9 cellular contexts compared by ENCODE assay signal in genomic region chr13:27005976-27006518, GRCh38.
A peak's percentile ranks its signal among the peaks of the same experiment; 100 is the strongest.
DNase-seq lines count a peak whose midpoint lies in the region; ATAC-seq and TF ChIP-seq lines count a peak whose summit lies in the region.
"Had no signal": no experiment of that assay in that cellular context is flagged by ENCODE, and none has a peak within 500 bp of the region (broad histone marks: within the 10 kb centered on the region; RNA-seq: fewer than 3 reads in every experiment).

No MANE protein-coding gene starts in this region.

- H3K4me1 ChIP-seq in SK-N-SH (ENCODE audit: control insufficient read depth in 1 of 2, insufficient read depth in 2 of 2, low read depth in 1 of 2, low read length in 1 of 2) (peaks cover 0 to 9% of the 10 kb centered on the region in 2 experiments; a peak in 1 of 4 replicates), hepatocyte (ENCODE audit: insufficient read depth) (peaks cover 14% of the 10 kb centered on the region), gastrocnemius medialis (peaks cover 3 to 12% of the 10 kb centered on the region in 2 donors)

- H3K79me2 ChIP-seq in SK-N-SH (ENCODE audit: insufficient read depth), result no peaks in the 10 kb centered on the region
- H3K79me2 ChIP-seq in hepatocyte, result no peaks in the 10 kb centered on the region

- TF ChIP-seq CTCF in SK-N-SH (IDR thresholded peaks at IDR 0.05), result no peak
- TF ChIP-seq CTCF in hepatocyte (IDR thresholded peaks at IDR 0.05; ENCODE audit: poor library complexity), result no peak
- no peak for TF ChIP-seq CTCF in gastrocnemius medialis (IDR thresholded peaks at IDR 0.05 in 4 of 5, conservative IDR thresholded peaks at IDR 0.05 in 1 of 5)

- no peaks in the 10 kb centered on the region for H3K9me3 ChIP-seq in SK-N-SH
- H3K9me3 ChIP-seq in hepatocyte (ENCODE audit: low read depth), result no peaks in the 10 kb centered on the region
- H3K9me3 ChIP-seq in gastrocnemius medialis, result no peaks in the 10 kb centered on the region

- in situ Hi-C loops in gastrocnemius medialis (cut with MboI; ENCODE audit: low sequenced_read_pairs in 4 of 4), result no loop called here

- H4K20me1 ChIP-seq in SK-N-SH (ENCODE audit: insufficient read depth) (no peaks in the 10 kb centered on the region), hepatocyte (ENCODE audit: insufficient read depth, poor library complexity, severe bottlenecking) (no peaks in the 10 kb centered on the region)

- H2AFZ ChIP-seq in SK-N-SH (ENCODE audit: low read depth), result peak overlapping the region; percentile 59; the same call in 1 of the 2 replicates
- H2AFZ ChIP-seq in hepatocyte, result no peak overlapping the region

- 75% methylated on average over 3 of the region's 8 CpGs for WGBS in SK-N-SH (ENCODE audit: low lambda C conversion rate)
- 83% methylated on average over 8 of the region's 8 CpGs for WGBS in hepatocyte (ENCODE audit: low lambda C conversion rate, missing lambda C conversion rate)

- H3K4me3 ChIP-seq in H7 (ENCODE audit: insufficient read depth, low read depth, low read length) (no peak overlapping the region), SK-N-SH (ENCODE audit: low read depth in 2 of 2, low read length in 1 of 2) (no peak overlapping the region), hepatocyte (no peak overlapping the region), gastrocnemius medialis (peak overlapping the region in 3 of 4 donors; percentile 41 to 61 (median 43))

- H3K27ac ChIP-seq in SK-N-SH (ENCODE audit: low read depth in 2 of 2, low read length in 1 of 2) (no peak overlapping the region), hepatocyte (no peak overlapping the region), gastrocnemius medialis (no peak overlapping the region)

- no peak for TF ChIP-seq EP300 in SK-N-SH (IDR thresholded peaks at IDR 0.05; ENCODE audit: borderline replicate concordance in 1 of 2, low read depth in 1 of 2, low read length in 1 of 2)

- H3K27me3 ChIP-seq in H7 (ENCODE audit: control insufficient read depth, insufficient read depth, low read length), result peaks cover 12% of the 10 kb centered on the region
- H3K27me3 ChIP-seq in SK-N-SH (ENCODE audit: insufficient read depth), result no peaks in the 10 kb centered on the region
- peaks cover 15% of the 10 kb centered on the region for H3K27me3 ChIP-seq in hepatocyte
- peaks cover 21 to 27% (median 23%) of the 10 kb centered on the region in 3 donors for H3K27me3 ChIP-seq in gastrocnemius medialis

- no peak for TF ChIP-seq POLR2A in gastrocnemius medialis (IDR thresholded peaks at IDR 0.05)

- no peaks in the 10 kb centered on the region for H3K36me3 ChIP-seq in H7 (replicated peaks; ENCODE audit: control insufficient read depth, insufficient read depth, low read length)
- no peaks in the 10 kb centered on the region for H3K36me3 ChIP-seq in SK-N-SH (replicated peaks in 1 of 2; ENCODE audit: control insufficient read depth in 1 of 2, insufficient read depth in 2 of 2, low read length in 1 of 2)
- H3K36me3 ChIP-seq in hepatocyte (replicated peaks; ENCODE audit: insufficient read depth, low read depth), result no peaks in the 10 kb centered on the region
- no peaks in the 10 kb centered on the region for H3K36me3 ChIP-seq in gastrocnemius medialis

- intact Hi-C loops in gastrocnemius medialis (cut with DNase I; ENCODE audit: low total_unique reads), result no loop called here

- H3K4me2 ChIP-seq in SK-N-SH, result peak overlapping the region; percentile 53; the same call in 1 of the 2 replicates
- H3K4me2 ChIP-seq in hepatocyte, result peak overlapping the region; percentile 94

- H3K9me2 ChIP-seq in SK-N-SH, result no peaks in the 10 kb centered on the region
- no peaks in the 10 kb centered on the region for H3K9me2 ChIP-seq in hepatocyte (replicated peaks; ENCODE audit: insufficient read depth)

- no peak for ATAC-seq in gastrocnemius medialis
- no peak for ATAC-seq in GM18873 (IDR thresholded peaks at IDR 0.05; ENCODE audit: low FRiP score, unreplicated experiment)

- no peaks in the 10 kb centered on the region for H3F3A ChIP-seq in SK-N-SH (replicated peaks; ENCODE audit: insufficient read depth)

- no peak overlapping the region for H3K9ac ChIP-seq in SK-N-SH

- TF ChIP-seq RAD21 in SK-N-SH (IDR thresholded peaks at IDR 0.05; ENCODE audit: low read length), result no peak

- POLR2A ChIA-PET in SK-N-SH (lab: Yijun Ruan, JAX), result no interaction called here

- peak; percentile 44 for DNase-seq in H7
- DNase-seq in SK-N-SH, result no peak
- DNase-seq in hepatocyte (ENCODE audit: low spot score), result no peak
- DNase-seq in gastrocnemius medialis, result no peak
- DNase-seq in central memory CD4-positive, alpha-beta T cell, result no peak
- DNase-seq in NCI-H146 (lab: John Stamatoyannopoulos, UW), result no peak
- DNase-seq: activated naive CD8-positive, alpha-beta T cell treated with anti-CD3 and anti-CD28 coated beads, Interleukin-2, amount 10 ng/mL, durations not matched to agents 7 days and 5 days; NCI-H1436 treated with DMSO at 0.1 percent for 48 hours had no signal

- CTCF ChIA-PET in SK-N-SH (lab: Yijun Ruan, JAX), result interaction anchor here (0.9 to 2.7 kb wide), 6 partner anchors 20 to 356 kb away, joined by 3 to 8 read pairs (median 6); no protein-coding TSS in a partner anchor

TF ChIP-seq in SK-N-SH, 30 proteins besides CTCF, POLR2A, EP300 and RAD21:
- TF ChIP-seq ZBTB33 (IDR thresholded peaks at IDR 0.05; ENCODE audit: borderline replicate concordance, low read depth) (no peak), FOXJ3 (CRISPR knock-in tag; IDR thresholded peaks at IDR 0.05) (no peak), RXRA (IDR thresholded peaks at IDR 0.05; ENCODE audit: borderline replicate concordance, low read depth) (no peak), NFIC (IDR thresholded peaks at IDR 0.05; ENCODE audit: borderline replicate concordance) (no peak), FOSL2 (IDR thresholded peaks at IDR 0.05; ENCODE audit: borderline replicate concordance, low read depth) (no peak), IRF3 (IDR thresholded peaks at IDR 0.05; ENCODE audit: low read depth, low read length) (no peak), TEAD4 (IDR thresholded peaks at IDR 0.05; ENCODE audit: borderline replicate concordance, insufficient read depth) (no peak), USF2 (IDR thresholded peaks at IDR 0.05; ENCODE audit: borderline replicate concordance, low read depth, low read length) (no peak), PBX3 (IDR thresholded peaks at IDR 0.05) (no peak)

Comparison
In these comparisons a context has a peak if more than half of its experiments do, and no peak if none do; other contexts are left out.
1. H3K4me3 ChIP-seq: peak in gastrocnemius medialis (3 of 4); none in H7 (single experiment), SK-N-SH (0 of 2) and hepatocyte (single experiment).